ENCODE assay signal across 8 cellular contexts in genomic region chr17:16584273-16584995, GRCh38. TPM values are rescaled to one million over a fixed set of nuclear protein-coding genes. Genes with fewer than 3 reads are reported as not detected.
A peak's percentile ranks its signal among the peaks of the same experiment; 100 is the strongest.
DNase-seq lines count a peak whose midpoint lies in the region; ATAC-seq and TF ChIP-seq lines count a peak whose summit lies in the region.

No MANE protein-coding gene starts in this region.

- H3K9me2 ChIP-seq in SK-N-SH: no peaks in the 10 kb centered on the region

- TF ChIP-seq RAD21 in SK-N-SH (IDR thresholded peaks at IDR 0.05; ENCODE audit: low read length): peak; percentile 67

- no peak for TF ChIP-seq EP300 in SK-N-SH (IDR thresholded peaks at IDR 0.05; ENCODE audit: borderline replicate concordance in 1 of 2, low read depth in 1 of 2, low read length in 1 of 2)

- CTCF ChIA-PET in SK-N-SH (lab: Yijun Ruan, JAX): interaction anchor here (0.6 to 4.1 kb wide), 22 partner anchors 8 to 407 kb away, joined by 3 to 32 read pairs (median 5); partner anchors contain the start of gene ZNF287

- WGBS in SK-N-SH (ENCODE audit: low lambda C conversion rate): 11% methylated on average over 29 of the region's 39 CpGs

- no peaks in the 10 kb centered on the region for H3K79me2 ChIP-seq in SK-N-SH (ENCODE audit: insufficient read depth)

- H3K4me1 ChIP-seq in SK-N-SH (ENCODE audit: control insufficient read depth in 1 of 2, insufficient read depth in 2 of 2, low read depth in 1 of 2, low read length in 1 of 2) (no peaks in the 10 kb centered on the region; a peak in 2 of 4 replicates), stomach smooth muscle (ENCODE audit: control insufficient read depth, insufficient read depth, low read length) (peaks cover 3% of the 10 kb centered on the region)

- H4K20me1 ChIP-seq in SK-N-SH (ENCODE audit: insufficient read depth): no peaks in the 10 kb centered on the region

- peak overlapping the region in 1 of 2 donors; percentile 86 for H3K27ac Mint-ChIP-seq in activated naive CD4-positive, alpha-beta T cell treated with anti-CD3 and anti-CD28 coated beads, Interleukin-2, amount 50 U/mL, for 72 hours

- DNase-seq in GM04503 (ENCODE audit: low read depth) (peak; percentile 33), MG63 (peak; percentile 68), SK-N-SH (peak; percentile 95), glomerular visceral epithelial cell (ENCODE audit: extremely low spot score) (peak; percentile 22), non-pigmented ciliary epithelial cell (ENCODE audit: low read depth) (peak; percentile 51)
- peak; percentile 93 for DNase-seq in activated naive CD4-positive, alpha-beta T cell treated with anti-CD3 and anti-CD28 coated beads, Interleukin-2, amount 50 U/mL, for 72 hours (ENCODE audit: low spot score in 2 of 2)

- H3K4me2 ChIP-seq in SK-N-SH: peak overlapping the region; percentile 89

- TF ChIP-seq CTCF in SK-N-SH (IDR thresholded peaks at IDR 0.05): peak; percentile 86

- peak; percentile 98 for ATAC-seq in activated naive CD4-positive, alpha-beta T cell treated with anti-CD3 and anti-CD28 coated beads, Interleukin-2, amount 50 U/mL, for 72 hours
- ATAC-seq in GM19455 (IDR thresholded peaks at IDR 0.05; ENCODE audit: unreplicated experiment): no peak

- H3K9me3 ChIP-seq in MG63 (no peaks in the 10 kb centered on the region), SK-N-SH (no peaks in the 10 kb centered on the region), stomach smooth muscle (ENCODE audit: control insufficient read depth in 2 of 2, low read length in 2 of 2) (no peaks in the 10 kb centered on the region)

- no peaks in the 10 kb centered on the region for H3K36me3 ChIP-seq in MG63
- no peaks in the 10 kb centered on the region for H3K36me3 ChIP-seq in SK-N-SH (replicated peaks in 1 of 2; ENCODE audit: control insufficient read depth in 1 of 2, insufficient read depth in 2 of 2, low read length in 1 of 2)
- H3K36me3 ChIP-seq in stomach smooth muscle (ENCODE audit: control insufficient read depth in 2 of 2, insufficient read depth in 2 of 2, low read length in 2 of 2): no peaks in the 10 kb centered on the region

- POLR2A ChIA-PET in SK-N-SH (lab: Yijun Ruan, JAX): interaction anchor here (0.9 to 1.0 kb wide), 2 partner anchors 49 to 146 kb away, joined by 4 to 5 read pairs; no protein-coding TSS in a partner anchor

- H3K27ac ChIP-seq in SK-N-SH (ENCODE audit: low read depth in 2 of 2, low read length in 1 of 2): no peak overlapping the region; a peak in 1 of 4 replicates
- peak overlapping the region; percentile 6 for H3K27ac ChIP-seq in stomach smooth muscle (ENCODE audit: low read length)

- peak overlapping the region; percentile 91 for H2AFZ ChIP-seq in SK-N-SH (ENCODE audit: low read depth)

- H3K9me3 Mint-ChIP-seq in activated naive CD4-positive, alpha-beta T cell treated with anti-CD3 and anti-CD28 coated beads, Interleukin-2, amount 50 U/mL, for 72 hours: no peaks in the 10 kb centered on the region

- peak overlapping the region; percentile 23; the same call in 1 of the 2 replicates for H3K9ac ChIP-seq in SK-N-SH
- peak overlapping the region; percentile 31 to 37 for H3K9ac ChIP-seq in stomach smooth muscle (ENCODE audit: low read length in 2 of 2)

- peaks cover 0 to 8% of the 10 kb centered on the region in 2 donors for H3K36me3 Mint-ChIP-seq in activated naive CD4-positive, alpha-beta T cell treated with anti-CD3 and anti-CD28 coated beads, Interleukin-2, amount 50 U/mL, for 72 hours

- H3K4me3 ChIP-seq in MG63 (no peak overlapping the region), SK-N-SH (ENCODE audit: low read depth in 2 of 2, low read length in 1 of 2) (peak overlapping the region; percentile 57 to 62), stomach smooth muscle (ENCODE audit: low read length in 2 of 2) (peak overlapping the region; percentile 70 to 75)

- H3K27me3 ChIP-seq in MG63 (no peaks in the 10 kb centered on the region), SK-N-SH (ENCODE audit: insufficient read depth) (peaks cover 4% of the 10 kb centered on the region; the same call in 1 of the 2 replicates), stomach smooth muscle (ENCODE audit: control insufficient read depth in 1 of 2, insufficient read depth in 2 of 2, low read length in 2 of 2) (no peaks in the 10 kb centered on the region)

- H3F3A ChIP-seq in SK-N-SH (replicated peaks; ENCODE audit: insufficient read depth): no peaks in the 10 kb centered on the region

TF ChIP-seq in SK-N-SH, 30 proteins besides CTCF, POLR2A, EP300 and RAD21:
- TF ChIP-seq MAX (IDR thresholded peaks at IDR 0.05; ENCODE audit: low read depth): peak; percentile 75; the same call in 1 of the 2 replicates
- TF ChIP-seq SIN3A (IDR thresholded peaks at IDR 0.05; ENCODE audit: borderline replicate concordance, low read depth, low read length): no peak
- no peak for TF ChIP-seq RFX5 (IDR thresholded peaks at IDR 0.05; ENCODE audit: low read length)
- no peak for TF ChIP-seq GABPA (IDR thresholded peaks at IDR 0.05; ENCODE audit: low read depth)
- peak; percentile 65; the same call in 1 of the 2 replicates for TF ChIP-seq POLR2AphosphoS5 (IDR thresholded peaks at IDR 0.05; ENCODE audit: low read depth, low read length)
- peak; percentile 62 for TF ChIP-seq SMC3 (IDR thresholded peaks at IDR 0.05; ENCODE audit: low read depth, low read length)
- peak; percentile 74 for TF ChIP-seq NRF1 (IDR thresholded peaks at IDR 0.05; ENCODE audit: low read depth, low read length)
- no peak; the same call in 1 of the 2 replicates for TF ChIP-seq TAF1 (IDR thresholded peaks at IDR 0.05; ENCODE audit: borderline replicate concordance, low read depth, low read length)
- TF ChIP-seq MXI1 (IDR thresholded peaks at IDR 0.05; ENCODE audit: low read depth, low read length): peak; percentile 60; the same call in 1 of the 2 replicates
- peak; percentile 56; the same call in 1 of the 2 replicates for TF ChIP-seq REST (IDR thresholded peaks at IDR 0.05; ENCODE audit: low read depth, low read length)
- no peak for TF ChIP-seq TEAD4 (IDR thresholded peaks at IDR 0.05; ENCODE audit: borderline replicate concordance, insufficient read depth)

RNA-seq across cellular contexts. Expression of gene ZNF287, which starts 15.4 kb away (rescaled TPM):
- total RNA-seq in MG63 (2014; rRNA removed; shearing (Covaris generic); ENCODE audit: low replicate concordance): 2.2 and 21.7 TPM in 2 replicates
- polyA plus RNA-seq in SK-N-SH (2012; rRNA removed): 6.1 and 6.6 TPM in 2 replicates
- polyA plus RNA-seq in SK-N-SH (2012; cell fraction: cytosol; rRNA removed): 5.4 TPM in 2 replicates
- polyA plus RNA-seq in SK-N-SH (2012; cell fraction: nucleus; rRNA removed): 10.4 and 10.6 TPM in 2 replicates
- 1 to 10 TPM; 4.1 to 5.0 TPM for total RNA-seq in activated naive CD4-positive, alpha-beta T cell treated with anti-CD3 and anti-CD28 coated beads, Interleukin-2, amount 50 U/mL, for 72 hours

Comparison
In these comparisons a context has a peak if more than half of its experiments do, and no peak if none do; other contexts are left out.
1. DNase-seq: peak in every context shown above with its lines; median percentile 95 in SK-N-SH; 93 in activated naive CD4-positive, alpha-beta T cell treated with anti-CD3 and anti-CD28 coated beads, Interleukin-2, amount 50 U/mL, for 72 hours; 68 in MG63; 51 in non-pigmented ciliary epithelial cell; 33 in GM04503; 22 in glomerular visceral epithelial cell.